Comparison of ENCODE assay signal across 2 cellular contexts in the genomic region with DNA sequence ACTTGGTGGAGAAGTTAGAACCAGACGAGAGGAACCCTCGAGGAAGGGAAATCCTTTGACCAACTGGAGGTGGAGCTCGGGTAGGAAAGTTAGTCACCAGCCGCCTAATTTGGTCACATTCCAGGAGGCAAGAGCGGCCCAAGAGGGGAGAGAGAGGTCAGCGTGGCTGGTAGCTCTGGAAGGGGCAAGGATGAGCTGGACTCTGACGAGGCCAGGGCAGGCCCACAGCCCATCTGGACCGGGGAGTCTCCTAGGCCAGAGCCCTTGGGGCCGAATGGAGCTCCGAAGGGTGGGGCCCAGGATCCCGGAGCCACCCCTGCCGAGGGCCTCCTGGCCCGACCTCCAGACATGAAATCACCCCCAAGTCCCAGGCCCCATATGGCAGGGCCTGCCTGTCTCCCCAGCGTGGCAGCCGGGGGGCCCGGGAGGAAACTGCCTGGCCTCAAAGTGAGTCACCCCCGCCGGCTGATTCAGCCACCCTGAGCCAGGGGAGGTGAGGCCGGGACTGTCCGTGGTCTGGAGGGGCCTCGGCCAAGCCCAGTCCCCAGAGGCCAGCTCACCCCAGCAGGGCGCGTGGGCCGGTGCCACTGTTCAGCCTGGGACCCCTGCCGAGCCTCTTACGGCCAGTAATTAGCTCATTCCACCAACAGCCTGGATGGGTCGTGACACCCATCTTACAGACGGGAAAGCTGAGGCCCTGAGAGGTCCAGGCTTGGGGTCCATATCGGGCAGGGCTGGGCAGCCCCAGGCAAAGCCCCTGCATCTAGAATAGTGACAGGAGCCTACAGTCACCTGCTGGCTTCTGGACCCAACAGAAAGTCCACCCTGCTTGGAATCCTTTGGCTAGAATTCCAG.
TF ChIP-seq lines count a peak whose summit lies in the region.

No MANE protein-coding gene starts in this region.

TF ChIP-seq in K562, 482 proteins besides CTCF, POLR2A, EP300 and RAD21 (continued from another document and continues in another):
- TF ChIP-seq BRCA1 (IDR thresholded peaks at IDR 0.05) (no peak), BRCA1 (CRISPR knock-in tag; IDR thresholded peaks at IDR 0.05) (no peak), XRCC3 (IDR thresholded peaks at IDR 0.05) (no peak), KAT7 (CRISPR knock-in tag; IDR thresholded peaks at IDR 0.05; ENCODE audit: borderline replicate concordance) (0 out of 2 replicates have a peak, but pooled peaks have one; percentile 30), RCOR1 (IDR thresholded peaks at IDR 0.05; ENCODE audit: borderline replicate concordance in 1 of 2, low read depth in 2 of 2, low read length in 2 of 2) (no peak), BCOR (IDR thresholded peaks at IDR 0.05) (peak; percentile 62; the same call in 1 of the 2 replicates), SRSF3 (IDR thresholded peaks at IDR 0.05; ENCODE audit: insufficient read depth, low read length) (no peak), ZNF57 (CRISPR knock-in tag; IDR thresholded peaks at IDR 0.05) (no peak), NUFIP1 (IDR thresholded peaks at IDR 0.05; ENCODE audit: partially characterized antibody) (no peak), ZNF12 (CRISPR knock-in tag; IDR thresholded peaks at IDR 0.05) (no peak), MYNN (IDR thresholded peaks at IDR 0.05) (no peak), MYNN (CRISPR knock-in tag; IDR thresholded peaks at IDR 0.05) (no peak), HCFC1 (IDR thresholded peaks at IDR 0.05; ENCODE audit: low read depth, low read length) (no peak), RBM25 (IDR thresholded peaks at IDR 0.05; ENCODE audit: low read depth, low read length, severe bottlenecking) (peak; percentile 59), MCM5 (IDR thresholded peaks at IDR 0.05; ENCODE audit: low read depth) (no peak), ZNF239 (CRISPR knock-in tag; IDR thresholded peaks at IDR 0.05) (no peak), ZNF707 (CRISPR knock-in tag; conservative IDR thresholded peaks at IDR 0.05) (no peak), ZBTB8A (IDR thresholded peaks at IDR 0.05; ENCODE audit: partially characterized antibody) (no peak), ERF (CRISPR knock-in tag; IDR thresholded peaks at IDR 0.05) (no peak), ZNF830 (CRISPR knock-in tag; IDR thresholded peaks at IDR 0.05) (no peak)
- TF ChIP-seq, protein P1, sequence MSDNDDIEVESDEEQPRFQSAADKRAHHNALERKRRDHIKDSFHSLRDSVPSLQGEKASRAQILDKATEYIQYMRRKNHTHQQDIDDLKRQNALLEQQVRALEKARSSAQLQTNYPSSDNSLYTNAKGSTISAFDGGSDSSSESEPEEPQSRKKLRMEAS (CRISPR knock-in tag; IDR thresholded peaks at IDR 0.05) = 0 out of 2 replicates have a peak, but pooled peaks have one; percentile 0
- TF ChIP-seq, protein P2, sequence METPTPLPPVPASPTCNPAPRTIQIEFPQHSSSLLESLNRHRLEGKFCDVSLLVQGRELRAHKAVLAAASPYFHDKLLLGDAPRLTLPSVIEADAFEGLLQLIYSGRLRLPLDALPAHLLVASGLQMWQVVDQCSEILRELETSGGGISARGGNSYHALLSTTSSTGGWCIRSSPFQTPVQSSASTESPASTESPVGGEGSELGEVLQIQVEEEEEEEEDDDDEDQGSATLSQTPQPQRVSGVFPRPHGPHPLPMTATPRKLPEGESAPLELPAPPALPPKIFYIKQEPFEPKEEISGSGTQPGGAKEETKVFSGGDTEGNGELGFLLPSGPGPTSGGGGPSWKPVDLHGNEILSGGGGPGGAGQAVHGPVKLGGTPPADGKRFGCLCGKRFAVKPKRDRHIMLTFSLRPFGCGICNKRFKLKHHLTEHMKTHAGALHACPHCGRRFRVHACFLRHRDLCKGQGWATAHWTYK (CRISPR knock-in tag; IDR thresholded peaks at IDR 0.05) = no peak
- TF ChIP-seq, protein P3, sequence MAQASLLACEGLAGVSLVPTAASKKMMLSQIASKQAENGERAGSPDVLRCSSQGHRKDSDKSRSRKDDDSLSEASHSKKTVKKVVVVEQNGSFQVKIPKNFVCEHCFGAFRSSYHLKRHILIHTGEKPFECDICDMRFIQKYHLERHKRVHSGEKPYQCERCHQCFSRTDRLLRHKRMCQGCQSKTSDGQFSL (CRISPR knock-in tag; IDR thresholded peaks at IDR 0.05) = no peak
- TF ChIP-seq, protein P3 (tag; IDR thresholded peaks at IDR 0.05) = no peak
- TF ChIP-seq, protein P4, sequence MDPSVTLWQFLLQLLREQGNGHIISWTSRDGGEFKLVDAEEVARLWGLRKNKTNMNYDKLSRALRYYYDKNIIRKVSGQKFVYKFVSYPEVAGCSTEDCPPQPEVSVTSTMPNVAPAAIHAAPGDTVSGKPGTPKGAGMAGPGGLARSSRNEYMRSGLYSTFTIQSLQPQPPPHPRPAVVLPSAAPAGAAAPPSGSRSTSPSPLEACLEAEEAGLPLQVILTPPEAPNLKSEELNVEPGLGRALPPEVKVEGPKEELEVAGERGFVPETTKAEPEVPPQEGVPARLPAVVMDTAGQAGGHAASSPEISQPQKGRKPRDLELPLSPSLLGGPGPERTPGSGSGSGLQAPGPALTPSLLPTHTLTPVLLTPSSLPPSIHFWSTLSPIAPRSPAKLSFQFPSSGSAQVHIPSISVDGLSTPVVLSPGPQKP (CRISPR knock-in tag; IDR thresholded peaks at IDR 0.05) = no peak
- TF ChIP-seq, protein P5, sequence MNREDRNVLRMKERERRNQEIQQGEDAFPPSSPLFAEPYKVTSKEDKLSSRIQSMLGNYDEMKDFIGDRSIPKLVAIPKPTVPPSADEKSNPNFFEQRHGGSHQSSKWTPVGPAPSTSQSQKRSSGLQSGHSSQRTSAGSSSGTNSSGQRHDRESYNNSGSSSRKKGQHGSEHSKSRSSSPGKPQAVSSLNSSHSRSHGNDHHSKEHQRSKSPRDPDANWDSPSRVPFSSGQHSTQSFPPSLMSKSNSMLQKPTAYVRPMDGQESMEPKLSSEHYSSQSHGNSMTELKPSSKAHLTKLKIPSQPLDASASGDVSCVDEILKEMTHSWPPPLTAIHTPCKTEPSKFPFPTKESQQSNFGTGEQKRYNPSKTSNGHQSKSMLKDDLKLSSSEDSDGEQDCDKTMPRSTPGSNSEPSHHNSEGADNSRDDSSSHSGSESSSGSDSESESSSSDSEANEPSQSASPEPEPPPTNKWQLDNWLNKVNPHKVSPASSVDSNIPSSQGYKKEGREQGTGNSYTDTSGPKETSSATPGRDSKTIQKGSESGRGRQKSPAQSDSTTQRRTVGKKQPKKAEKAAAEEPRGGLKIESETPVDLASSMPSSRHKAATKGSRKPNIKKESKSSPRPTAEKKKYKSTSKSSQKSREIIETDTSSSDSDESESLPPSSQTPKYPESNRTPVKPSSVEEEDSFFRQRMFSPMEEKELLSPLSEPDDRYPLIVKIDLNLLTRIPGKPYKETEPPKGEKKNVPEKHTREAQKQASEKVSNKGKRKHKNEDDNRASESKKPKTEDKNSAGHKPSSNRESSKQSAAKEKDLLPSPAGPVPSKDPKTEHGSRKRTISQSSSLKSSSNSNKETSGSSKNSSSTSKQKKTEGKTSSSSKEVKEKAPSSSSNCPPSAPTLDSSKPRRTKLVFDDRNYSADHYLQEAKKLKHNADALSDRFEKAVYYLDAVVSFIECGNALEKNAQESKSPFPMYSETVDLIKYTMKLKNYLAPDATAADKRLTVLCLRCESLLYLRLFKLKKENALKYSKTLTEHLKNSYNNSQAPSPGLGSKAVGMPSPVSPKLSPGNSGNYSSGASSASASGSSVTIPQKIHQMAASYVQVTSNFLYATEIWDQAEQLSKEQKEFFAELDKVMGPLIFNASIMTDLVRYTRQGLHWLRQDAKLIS (CRISPR knock-in tag; IDR thresholded peaks at IDR 0.05) = no peak

TF ChIP-seq in HepG2, 621 proteins besides CTCF, POLR2A, EP300 and RAD21 (continued from another document and continues in another):
- no peak for TF ChIP-seq ZBTB7A (CRISPR knock-in tag; IDR thresholded peaks at IDR 0.05)
- TF ChIP-seq, protein P6, sequence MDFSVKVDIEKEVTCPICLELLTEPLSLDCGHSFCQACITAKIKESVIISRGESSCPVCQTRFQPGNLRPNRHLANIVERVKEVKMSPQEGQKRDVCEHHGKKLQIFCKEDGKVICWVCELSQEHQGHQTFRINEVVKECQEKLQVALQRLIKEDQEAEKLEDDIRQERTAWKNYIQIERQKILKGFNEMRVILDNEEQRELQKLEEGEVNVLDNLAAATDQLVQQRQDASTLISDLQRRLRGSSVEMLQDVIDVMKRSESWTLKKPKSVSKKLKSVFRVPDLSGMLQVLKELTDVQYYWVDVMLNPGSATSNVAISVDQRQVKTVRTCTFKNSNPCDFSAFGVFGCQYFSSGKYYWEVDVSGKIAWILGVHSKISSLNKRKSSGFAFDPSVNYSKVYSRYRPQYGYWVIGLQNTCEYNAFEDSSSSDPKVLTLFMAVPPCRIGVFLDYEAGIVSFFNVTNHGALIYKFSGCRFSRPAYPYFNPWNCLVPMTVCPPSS (IDR thresholded peaks at IDR 0.05) = no peak
- no peak for TF ChIP-seq PLRG1 (conservative IDR thresholded peaks at IDR 0.05)
- TF ChIP-seq, protein P7, sequence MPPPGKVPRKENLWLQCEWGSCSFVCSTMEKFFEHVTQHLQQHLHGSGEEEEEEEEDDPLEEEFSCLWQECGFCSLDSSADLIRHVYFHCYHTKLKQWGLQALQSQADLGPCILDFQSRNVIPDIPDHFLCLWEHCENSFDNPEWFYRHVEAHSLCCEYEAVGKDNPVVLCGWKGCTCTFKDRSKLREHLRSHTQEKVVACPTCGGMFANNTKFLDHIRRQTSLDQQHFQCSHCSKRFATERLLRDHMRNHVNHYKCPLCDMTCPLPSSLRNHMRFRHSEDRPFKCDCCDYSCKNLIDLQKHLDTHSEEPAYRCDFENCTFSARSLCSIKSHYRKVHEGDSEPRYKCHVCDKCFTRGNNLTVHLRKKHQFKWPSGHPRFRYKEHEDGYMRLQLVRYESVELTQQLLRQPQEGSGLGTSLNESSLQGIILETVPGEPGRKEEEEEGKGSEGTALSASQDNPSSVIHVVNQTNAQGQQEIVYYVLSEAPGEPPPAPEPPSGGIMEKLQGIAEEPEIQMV (CRISPR knock-in tag; IDR thresholded peaks at IDR 0.05; ENCODE audit: low read depth) = no peak
- TF ChIP-seq ZMYM3 (CRISPR knock-in tag; IDR thresholded peaks at IDR 0.05) = peak; percentile 81
- 0 out of 2 replicates have a peak, but pooled peaks have one; percentile 30 for TF ChIP-seq ZNF703 (CRISPR knock-in tag; IDR thresholded peaks at IDR 0.05; ENCODE audit: borderline replicate concordance)
- TF ChIP-seq SP4 (CRISPR knock-in tag; IDR thresholded peaks at IDR 0.05) = no peak
- peak; percentile 69 for TF ChIP-seq ZFX (CRISPR knock-in tag; IDR thresholded peaks at IDR 0.05; ENCODE audit: low read depth)
- TF ChIP-seq, protein P8, sequence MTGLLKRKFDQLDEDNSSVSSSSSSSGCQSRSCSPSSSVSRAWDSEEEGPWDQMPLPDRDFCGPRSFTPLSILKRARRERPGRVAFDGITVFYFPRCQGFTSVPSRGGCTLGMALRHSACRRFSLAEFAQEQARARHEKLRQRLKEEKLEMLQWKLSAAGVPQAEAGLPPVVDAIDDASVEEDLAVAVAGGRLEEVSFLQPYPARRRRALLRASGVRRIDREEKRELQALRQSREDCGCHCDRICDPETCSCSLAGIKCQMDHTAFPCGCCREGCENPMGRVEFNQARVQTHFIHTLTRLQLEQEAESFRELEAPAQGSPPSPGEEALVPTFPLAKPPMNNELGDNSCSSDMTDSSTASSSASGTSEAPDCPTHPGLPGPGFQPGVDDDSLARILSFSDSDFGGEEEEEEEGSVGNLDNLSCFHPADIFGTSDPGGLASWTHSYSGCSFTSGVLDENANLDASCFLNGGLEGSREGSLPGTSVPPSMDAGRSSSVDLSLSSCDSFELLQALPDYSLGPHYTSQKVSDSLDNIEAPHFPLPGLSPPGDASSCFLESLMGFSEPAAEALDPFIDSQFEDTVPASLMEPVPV (CRISPR knock-in tag; IDR thresholded peaks at IDR 0.05) = no peak
- no peak for TF ChIP-seq ZNF124 (CRISPR knock-in tag; IDR thresholded peaks at IDR 0.05)
- TF ChIP-seq ELF3 (CRISPR knock-in tag; IDR thresholded peaks at IDR 0.05) = no peak
- no peak for TF ChIP-seq TP53 (CRISPR knock-in tag; conservative IDR thresholded peaks at IDR 0.05)
- no peak for TF ChIP-seq KDM2A (CRISPR knock-in tag; IDR thresholded peaks at IDR 0.05; ENCODE audit: borderline replicate concordance, low read depth)
- TF ChIP-seq SP2 (CRISPR knock-in tag; IDR thresholded peaks at IDR 0.05) = no peak
- no peak for TF ChIP-seq ZNF891 (CRISPR knock-in tag; IDR thresholded peaks at IDR 0.05)
- 0 out of 2 replicates have a peak, but pooled peaks have one; percentile 30 for TF ChIP-seq CHD4 (IDR thresholded peaks at IDR 0.05; ENCODE audit: borderline replicate concordance, low read length)
- TF ChIP-seq ARHGAP35 (CRISPR knock-in tag; IDR thresholded peaks at IDR 0.05; ENCODE audit: borderline replicate concordance) = no peak
- TF ChIP-seq, protein P9, sequence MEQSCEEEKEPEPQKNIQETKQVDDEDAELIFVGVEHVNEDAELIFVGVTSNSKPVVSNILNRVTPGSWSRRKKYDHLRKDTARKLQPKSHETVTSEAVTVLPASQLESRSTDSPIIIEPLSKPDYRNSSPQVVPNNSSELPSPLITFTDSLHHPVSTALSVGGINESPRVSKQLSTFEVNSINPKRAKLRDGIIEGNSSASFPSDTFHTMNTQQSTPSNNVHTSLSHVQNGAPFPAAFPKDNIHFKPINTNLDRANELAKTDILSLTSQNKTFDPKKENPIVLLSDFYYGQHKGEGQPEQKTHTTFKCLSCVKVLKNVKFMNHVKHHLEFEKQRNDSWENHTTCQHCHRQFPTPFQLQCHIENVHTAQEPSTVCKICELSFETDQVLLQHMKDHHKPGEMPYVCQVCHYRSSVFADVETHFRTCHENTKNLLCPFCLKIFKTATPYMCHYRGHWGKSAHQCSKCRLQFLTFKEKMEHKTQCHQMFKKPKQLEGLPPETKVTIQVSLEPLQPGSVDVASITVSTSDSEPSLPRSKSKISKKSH (CRISPR knock-in tag; IDR thresholded peaks at IDR 0.05; ENCODE audit: borderline replicate concordance) = 0 out of 2 replicates have a peak, but pooled peaks have one; percentile 26
- TF ChIP-seq, protein P10, sequence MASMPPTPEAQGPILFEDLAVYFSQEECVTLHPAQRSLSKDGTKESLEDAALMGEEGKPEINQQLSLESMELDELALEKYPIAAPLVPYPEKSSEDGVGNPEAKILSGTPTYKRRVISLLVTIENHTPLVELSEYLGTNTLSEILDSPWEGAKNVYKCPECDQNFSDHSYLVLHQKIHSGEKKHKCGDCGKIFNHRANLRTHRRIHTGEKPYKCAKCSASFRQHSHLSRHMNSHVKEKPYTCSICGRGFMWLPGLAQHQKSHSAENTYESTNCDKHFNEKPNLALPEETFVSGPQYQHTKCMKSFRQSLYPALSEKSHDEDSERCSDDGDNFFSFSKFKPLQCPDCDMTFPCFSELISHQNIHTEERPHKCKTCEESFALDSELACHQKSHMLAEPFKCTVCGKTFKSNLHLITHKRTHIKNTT (CRISPR knock-in tag; IDR thresholded peaks at IDR 0.05) = no peak
- TF ChIP-seq, protein P11, sequence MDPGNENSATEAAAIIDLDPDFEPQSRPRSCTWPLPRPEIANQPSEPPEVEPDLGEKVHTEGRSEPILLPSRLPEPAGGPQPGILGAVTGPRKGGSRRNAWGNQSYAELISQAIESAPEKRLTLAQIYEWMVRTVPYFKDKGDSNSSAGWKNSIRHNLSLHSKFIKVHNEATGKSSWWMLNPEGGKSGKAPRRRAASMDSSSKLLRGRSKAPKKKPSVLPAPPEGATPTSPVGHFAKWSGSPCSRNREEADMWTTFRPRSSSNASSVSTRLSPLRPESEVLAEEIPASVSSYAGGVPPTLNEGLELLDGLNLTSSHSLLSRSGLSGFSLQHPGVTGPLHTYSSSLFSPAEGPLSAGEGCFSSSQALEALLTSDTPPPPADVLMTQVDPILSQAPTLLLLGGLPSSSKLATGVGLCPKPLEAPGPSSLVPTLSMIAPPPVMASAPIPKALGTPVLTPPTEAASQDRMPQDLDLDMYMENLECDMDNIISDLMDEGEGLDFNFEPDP (CRISPR knock-in tag; conservative IDR thresholded peaks at IDR 0.05) = no peak
